ENCODE assay signal across 1 cellular context in the genomic region with DNA sequence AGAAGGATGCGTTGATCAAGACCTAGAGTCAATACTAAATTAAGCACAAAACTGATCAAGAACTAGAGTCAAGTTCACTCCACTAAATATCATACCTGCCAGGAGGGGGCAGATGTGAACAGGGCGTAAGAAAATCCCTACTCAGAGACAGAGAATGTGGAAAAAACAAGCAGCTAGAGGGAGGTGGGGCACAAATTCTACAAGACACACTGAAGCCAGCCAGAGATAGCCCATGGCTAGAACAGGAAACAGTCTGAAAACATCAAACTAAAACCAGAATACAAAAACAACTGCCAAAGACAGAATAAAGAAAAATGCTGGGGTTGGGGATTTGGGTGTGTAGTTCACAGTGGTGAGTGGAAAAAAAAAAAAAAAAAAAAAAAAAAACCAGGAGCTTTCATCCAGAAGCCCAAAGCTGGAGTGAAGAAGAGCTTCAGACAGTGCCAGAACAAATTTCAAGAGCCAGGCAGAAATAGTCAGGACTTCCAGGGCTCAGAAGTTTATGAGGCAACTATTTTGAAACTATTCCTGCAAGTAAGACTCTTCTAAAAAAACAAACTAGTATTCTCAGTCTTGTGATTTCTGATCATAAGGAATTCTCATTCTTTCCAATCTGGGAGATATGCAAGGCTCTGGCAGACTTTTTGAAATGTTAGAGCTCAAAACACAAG.
TF ChIP-seq lines count a peak whose summit lies in the region.

No MANE protein-coding gene starts in this region.

TF ChIP-seq in GM12878, 131 proteins besides CTCF, POLR2A, EP300 and RAD21 (continued from another document):
- TF ChIP-seq ZNF207 (IDR thresholded peaks at IDR 0.05; ENCODE audit: borderline replicate concordance): peak; percentile 26; the same call in 1 of the 2 replicates
- TF ChIP-seq, protein P1, sequence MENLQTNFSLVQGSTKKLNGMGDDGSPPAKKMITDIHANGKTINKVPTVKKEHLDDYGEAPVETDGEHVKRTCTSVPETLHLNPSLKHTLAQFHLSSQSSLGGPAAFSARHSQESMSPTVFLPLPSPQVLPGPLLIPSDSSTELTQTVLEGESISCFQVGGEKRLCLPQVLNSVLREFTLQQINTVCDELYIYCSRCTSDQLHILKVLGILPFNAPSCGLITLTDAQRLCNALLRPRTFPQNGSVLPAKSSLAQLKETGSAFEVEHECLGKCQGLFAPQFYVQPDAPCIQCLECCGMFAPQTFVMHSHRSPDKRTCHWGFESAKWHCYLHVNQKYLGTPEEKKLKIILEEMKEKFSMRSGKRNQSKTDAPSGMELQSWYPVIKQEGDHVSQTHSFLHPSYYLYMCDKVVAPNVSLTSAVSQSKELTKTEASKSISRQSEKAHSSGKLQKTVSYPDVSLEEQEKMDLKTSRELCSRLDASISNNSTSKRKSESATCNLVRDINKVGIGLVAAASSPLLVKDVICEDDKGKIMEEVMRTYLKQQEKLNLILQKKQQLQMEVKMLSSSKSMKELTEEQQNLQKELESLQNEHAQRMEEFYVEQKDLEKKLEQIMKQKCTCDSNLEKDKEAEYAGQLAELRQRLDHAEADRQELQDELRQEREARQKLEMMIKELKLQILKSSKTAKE (IDR thresholded peaks at IDR 0.05; ENCODE audit: low read depth, poor library complexity, severe bottlenecking): peak; percentile 27
- no peak for TF ChIP-seq ATF7 (IDR thresholded peaks at IDR 0.05; ENCODE audit: low read depth)
- TF ChIP-seq, protein P2, sequence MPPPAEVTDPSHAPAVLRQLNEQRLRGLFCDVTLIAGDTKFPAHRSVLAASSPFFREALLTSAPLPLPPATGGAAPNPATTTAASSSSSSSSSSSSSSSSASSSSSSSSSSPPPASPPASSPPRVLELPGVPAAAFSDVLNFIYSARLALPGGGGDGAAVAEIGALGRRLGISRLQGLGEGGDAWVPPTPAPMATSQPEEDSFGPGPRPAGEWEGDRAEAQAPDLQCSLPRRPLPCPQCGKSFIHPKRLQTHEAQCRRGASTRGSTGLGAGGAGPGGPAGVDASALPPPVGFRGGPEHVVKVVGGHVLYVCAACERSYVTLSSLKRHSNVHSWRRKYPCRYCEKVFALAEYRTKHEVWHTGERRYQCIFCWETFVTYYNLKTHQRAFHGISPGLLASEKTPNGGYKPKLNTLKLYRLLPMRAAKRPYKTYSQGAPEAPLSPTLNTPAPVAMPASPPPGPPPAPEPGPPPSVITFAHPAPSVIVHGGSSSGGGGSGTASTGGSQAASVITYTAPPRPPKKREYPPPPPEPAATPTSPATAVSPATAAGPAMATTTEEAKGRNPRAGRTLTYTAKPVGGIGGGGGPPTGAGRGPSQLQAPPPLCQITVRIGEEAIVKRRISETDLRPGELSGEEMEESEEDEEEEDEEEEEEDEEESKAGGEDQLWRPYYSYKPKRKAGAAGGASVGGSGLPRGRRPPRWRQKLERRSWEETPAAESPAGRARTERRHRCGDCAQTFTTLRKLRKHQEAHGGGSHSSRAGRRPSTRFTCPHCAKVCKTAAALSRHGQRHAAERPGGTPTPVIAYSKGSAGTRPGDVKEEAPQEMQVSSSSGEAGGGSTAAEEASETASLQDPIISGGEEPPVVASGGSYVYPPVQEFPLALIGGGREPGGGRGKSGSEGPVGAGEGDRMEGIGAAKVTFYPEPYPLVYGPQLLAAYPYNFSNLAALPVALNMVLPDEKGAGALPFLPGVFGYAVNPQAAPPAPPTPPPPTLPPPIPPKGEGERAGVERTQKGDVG (CRISPR knock-in tag; IDR thresholded peaks at IDR 0.05): no peak
- TF ChIP-seq MAX (IDR thresholded peaks at IDR 0.05; ENCODE audit: low read depth, low read length): no peak
- no peak for TF ChIP-seq FOXK2 (IDR thresholded peaks at IDR 0.05)
- TF ChIP-seq, protein P3, sequence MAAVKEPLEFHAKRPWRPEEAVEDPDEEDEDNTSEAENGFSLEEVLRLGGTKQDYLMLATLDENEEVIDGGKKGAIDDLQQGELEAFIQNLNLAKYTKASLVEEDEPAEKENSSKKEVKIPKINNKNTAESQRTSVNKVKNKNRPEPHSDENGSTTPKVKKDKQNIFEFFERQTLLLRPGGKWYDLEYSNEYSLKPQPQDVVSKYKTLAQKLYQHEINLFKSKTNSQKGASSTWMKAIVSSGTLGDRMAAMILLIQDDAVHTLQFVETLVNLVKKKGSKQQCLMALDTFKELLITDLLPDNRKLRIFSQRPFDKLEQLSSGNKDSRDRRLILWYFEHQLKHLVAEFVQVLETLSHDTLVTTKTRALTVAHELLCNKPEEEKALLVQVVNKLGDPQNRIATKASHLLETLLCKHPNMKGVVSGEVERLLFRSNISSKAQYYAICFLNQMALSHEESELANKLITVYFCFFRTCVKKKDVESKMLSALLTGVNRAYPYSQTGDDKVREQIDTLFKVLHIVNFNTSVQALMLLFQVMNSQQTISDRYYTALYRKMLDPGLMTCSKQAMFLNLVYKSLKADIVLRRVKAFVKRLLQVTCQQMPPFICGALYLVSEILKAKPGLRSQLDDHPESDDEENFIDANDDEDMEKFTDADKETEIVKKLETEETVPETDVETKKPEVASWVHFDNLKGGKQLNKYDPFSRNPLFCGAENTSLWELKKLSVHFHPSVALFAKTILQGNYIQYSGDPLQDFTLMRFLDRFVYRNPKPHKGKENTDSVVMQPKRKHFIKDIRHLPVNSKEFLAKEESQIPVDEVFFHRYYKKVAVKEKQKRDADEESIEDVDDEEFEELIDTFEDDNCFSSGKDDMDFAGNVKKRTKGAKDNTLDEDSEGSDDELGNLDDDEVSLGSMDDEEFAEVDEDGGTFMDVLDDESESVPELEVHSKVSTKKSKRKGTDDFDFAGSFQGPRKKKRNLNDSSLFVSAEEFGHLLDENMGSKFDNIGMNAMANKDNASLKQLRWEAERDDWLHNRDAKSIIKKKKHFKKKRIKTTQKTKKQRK (IDR thresholded peaks at IDR 0.05; ENCODE audit: low read depth, low read length): no peak
- no peak for TF ChIP-seq ZNF274 (IDR thresholded peaks at IDR 0.05; ENCODE audit: insufficient read depth, insufficient read length)
- no peak for TF ChIP-seq SREBF2 (IDR thresholded peaks at IDR 0.05; ENCODE audit: low read length)
- TF ChIP-seq RELA (IDR thresholded peaks at IDR 0.05; ENCODE audit: borderline replicate concordance, partially characterized antibody): peak; percentile 30
- no peak for TF ChIP-seq HDAC6 (IDR thresholded peaks at IDR 0.05; ENCODE audit: unreplicated experiment)
- 0 out of 2 replicates have a peak, but pooled peaks have one; percentile 43 for TF ChIP-seq IRF4 (IDR thresholded peaks at IDR 0.05; ENCODE audit: low read depth, low read length)
- no peak for TF ChIP-seq ZZZ3 (IDR thresholded peaks at IDR 0.05; ENCODE audit: control insufficient read depth, insufficient read length, low read depth)
